ENCODE assay signal across 9 cellular contexts in the genomic region with DNA sequence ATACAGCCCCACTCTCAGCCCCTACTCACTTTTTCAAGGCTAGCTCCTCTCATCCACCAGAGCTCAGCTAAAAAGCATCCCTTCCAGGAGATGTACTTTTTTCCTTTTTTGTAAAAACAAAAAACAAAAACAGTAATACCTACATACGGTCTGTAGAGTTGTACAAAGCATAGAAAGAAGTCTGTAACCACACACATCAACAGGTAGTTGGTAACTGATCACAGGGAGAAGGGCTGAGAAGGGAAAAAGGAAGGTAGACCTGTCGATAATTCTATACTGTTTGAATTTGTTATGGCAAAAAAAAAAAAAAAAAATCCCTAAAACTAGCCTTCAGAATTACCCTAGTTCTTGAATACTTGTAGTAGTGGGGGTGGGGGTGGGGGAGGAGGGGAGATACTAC. TPM values are rescaled to one million over a fixed set of nuclear protein-coding genes. Genes with fewer than 3 reads are reported as not detected.
A peak's percentile ranks its signal among the peaks of the same experiment; 100 is the strongest.
DNase-seq lines count a peak whose midpoint lies in the region; ATAC-seq and TF ChIP-seq lines count a peak whose summit lies in the region.
"Had no signal": no experiment of that assay in that cellular context is flagged by ENCODE, and none has a peak within 500 bp of the region (broad histone marks: within the 10 kb centered on the region; RNA-seq: fewer than 3 reads in every experiment).

No MANE protein-coding gene starts in this region.

- H3K4me1 ChIP-seq in Caco-2 = no peaks in the 10 kb centered on the region; the same call in 1 of the 2 replicates
- peaks cover 43% of the 10 kb centered on the region for H3K4me1 ChIP-seq in OCI-LY7 (ENCODE audit: insufficient read depth, low read length, poor library complexity, severe bottlenecking)
- no peaks in the 10 kb centered on the region for H3K4me1 ChIP-seq in ovary (ENCODE audit: insufficient read depth)

- H3K27ac Mint-ChIP-seq in Caco-2 (ENCODE audit: unreplicated experiment) (peak overlapping the region; percentile 96), endothelial cell (ENCODE audit: unreplicated experiment) (no peak overlapping the region)

- no peak overlapping the region; the same call in 1 of the 2 replicates for H2AFZ ChIP-seq in OCI-LY7 (ENCODE audit: low read length)

- no peak for DNase-seq in Caco-2
- DNase-seq in OCI-LY7 (ENCODE audit: low spot score) = no peak
- no peak for DNase-seq in endothelial cell (ENCODE audit: low spot score)
- DNase-seq in ovary = no peak
- no peak for DNase-seq in NCI-H510A treated with DMSO at 0.1 percent for 48 hours (lab: John Stamatoyannopoulos, UW)
- no peak for DNase-seq in NCI-H82 treated with DMSO at 0.1 percent for 48 hours (lab: John Stamatoyannopoulos, UW; ENCODE audit: unreplicated experiment)
- no peak for DNase-seq in D341Med (ENCODE audit: low spot score)
- DNase-seq: central memory CD4-positive, alpha-beta T cell had no signal

- no peaks in the 10 kb centered on the region for H3K27me3 Mint-ChIP-seq in Caco-2 (ENCODE audit: insufficient read depth, unreplicated experiment)
- peaks cover 9% of the 10 kb centered on the region for H3K27me3 Mint-ChIP-seq in endothelial cell (ENCODE audit: unreplicated experiment)

- H4K20me1 ChIP-seq in OCI-LY7 (ENCODE audit: insufficient read depth, low read length) = peaks cover 12% of the 10 kb centered on the region; the same call in 1 of the 2 replicates

- peak overlapping the region; percentile 69 for H3K4me3 ChIP-seq in Caco-2 (ENCODE audit: low read depth, low read length)
- H3K4me3 ChIP-seq in OCI-LY7 (ENCODE audit: low read depth, low read length, poor library complexity, severe bottlenecking) = peak overlapping the region; percentile 86
- H3K4me3 ChIP-seq in ovary = peak overlapping the region; percentile 66

- peaks cover 4% of the 10 kb centered on the region for H3K36me3 ChIP-seq in Caco-2 (ENCODE audit: control insufficient read depth, insufficient read depth, low read length)
- H3K36me3 ChIP-seq in OCI-LY7 (ENCODE audit: insufficient read depth, low read length) = peaks cover 49% of the 10 kb centered on the region
- H3K36me3 ChIP-seq in ovary = no peaks in the 10 kb centered on the region

- POLR2A ChIA-PET in Caco-2 (lab: Charles Lee) = interaction anchor here (0.9 to 2.0 kb wide), 7 partner anchors 18 to 492 kb away, joined by 3 to 44 read pairs (median 7); a partner anchor contains a TSS
- POLR2A ChIA-PET in OCI-LY7 (lab: Charles Lee) = interaction anchor here (0.6 to 6.2 kb wide), 15 partner anchors 8 to 228 kb away, joined by 3 to 91 read pairs (median 6); a partner anchor contains a TSS

- intact Hi-C loops in Caco-2 (cut with micrococcal nuclease; ENCODE audit: unreplicated experiment) (loop anchor here (2.0 kb wide), 4 partner anchors 18 to 94 kb away; a partner anchor contains a TSS), OCI-LY7 (cut with micrococcal nuclease; ENCODE audit: unreplicated experiment) (loop anchor here (2.0 to 5.0 kb wide), 2 partner anchors 58 to 229 kb away; a partner anchor contains a TSS), ovary (cut with DNase I) (no loop called here)

- H3K27ac ChIP-seq in OCI-LY7 (ENCODE audit: low read depth, low read length, poor library complexity, severe bottlenecking) (peak overlapping the region; percentile 80), ovary (no peak overlapping the region)

- peak overlapping the region; percentile 97 for H3K4me3 Mint-ChIP-seq in Caco-2 (ENCODE audit: unreplicated experiment)
- H3K4me3 Mint-ChIP-seq in endothelial cell (ENCODE audit: unreplicated experiment) = peak overlapping the region; percentile 96

- no peak for TF ChIP-seq POLR2A in ovary (IDR thresholded peaks at IDR 0.05)

- H3K36me3 Mint-ChIP-seq in Caco-2 (ENCODE audit: insufficient read depth, unreplicated experiment) (peaks cover 20% of the 10 kb centered on the region), endothelial cell (ENCODE audit: low read depth, unreplicated experiment) (no peaks in the 10 kb centered on the region)

- no peaks in the 10 kb centered on the region for H3K9me2 ChIP-seq in OCI-LY7 (ENCODE audit: insufficient read depth, low read length)

- peaks cover 43% of the 10 kb centered on the region for H3K79me2 ChIP-seq in OCI-LY7 (ENCODE audit: insufficient read depth, low read depth, low read length)

- H3K4me1 Mint-ChIP-seq in Caco-2 (ENCODE audit: low read depth, unreplicated experiment) (peaks cover 7% of the 10 kb centered on the region), endothelial cell (ENCODE audit: unreplicated experiment) (peaks cover 9% of the 10 kb centered on the region)

- CTCF ChIA-PET in Caco-2 (lab: Charles Lee) = interaction anchor here (1.0 to 3.3 kb wide), 3 partner anchors 18 to 124 kb away, joined by 3 to 91 read pairs (median 6); a partner anchor contains a TSS
- CTCF ChIA-PET in OCI-LY7 (lab: Charles Lee; ENCODE audit: unreplicated experiment) = interaction anchor here (1.3 to 1.4 kb wide), 3 partner anchors 16 to 57 kb away, joined by 5 to 20 read pairs (median 7); no protein-coding TSS in a partner anchor

- no peak for TF ChIP-seq EP300 in ovary (IDR thresholded peaks at IDR 0.05)

- peak overlapping the region; percentile 100 for H3K4me2 ChIP-seq in OCI-LY7 (ENCODE audit: low read length)

- no peak for TF ChIP-seq CTCF in Caco-2 (IDR thresholded peaks at IDR 0.05; ENCODE audit: insufficient read depth in 1 of 2, low read depth in 1 of 2, low read length in 1 of 2, severe bottlenecking in 1 of 2, unreplicated experiment in 1 of 2)
- no peak for TF ChIP-seq CTCF in OCI-LY7 (conservative IDR thresholded peaks at IDR 0.05; ENCODE audit: low read length)
- no peak for TF ChIP-seq CTCF in endothelial cell (IDR thresholded peaks at IDR 0.05; ENCODE audit: unreplicated experiment)
- no peak for TF ChIP-seq CTCF in ovary (IDR thresholded peaks at IDR 0.05)

- H3K27me3 ChIP-seq in Caco-2 (replicated peaks; ENCODE audit: control insufficient read depth, insufficient read depth, low read length) (no peaks in the 10 kb centered on the region), ovary (no peaks in the 10 kb centered on the region)

- no peak for ATAC-seq in GM19328 (IDR thresholded peaks at IDR 0.05; ENCODE audit: unreplicated experiment)

- no peaks in the 10 kb centered on the region for H3K9me3 ChIP-seq in Caco-2
- H3K9me3 ChIP-seq in OCI-LY7 (ENCODE audit: low read length) = no peaks in the 10 kb centered on the region
- H3K9me3 ChIP-seq in ovary = no peaks in the 10 kb centered on the region

- BruUV-seq in Caco-2 (replicated peaks; lab: Mats Ljungman, UMichigan) (no TSS peak), OCI-LY7 (replicated peaks; lab: Mats Ljungman, UMichigan) (no TSS peak)

- 21 to 29% (median 22%) methylated on average over 2 of the region's 2 CpGs for WGBS in ovary, 3 donors

- no peaks in the 10 kb centered on the region for H3K9me3 Mint-ChIP-seq in Caco-2 (ENCODE audit: unreplicated experiment)
- H3K9me3 Mint-ChIP-seq in endothelial cell (ENCODE audit: unreplicated experiment) = no peaks in the 10 kb centered on the region

RNA-seq across cellular contexts. Expression of a gene that starts 0.9 kb away (rescaled TPM):
- total RNA-seq in Caco-2 (2022) (29.8 and 33.6 TPM in 2 replicates), OCI-LY7 (2022) (118 and 144 TPM in 2 replicates), endothelial cell (ENCODE audit: unreplicated experiment) (2.9 TPM), ovary (10 to 100 TPM in 2 of 7 donors, 1 to 10 TPM in 5; 6.0 to 12.1 (median 7.9) TPM)
- total RNA-seq in OCI-LY7 (2014; rRNA removed; shearing (Covaris generic)) = 113 TPM in 2 replicates
- 1 to 10 TPM; 4.1 to 7.4 TPM for polyA plus RNA-seq in ovary

RNA-seq across cellular contexts. Expression of a gene that starts 17.3 kb away (rescaled TPM):
- total RNA-seq in Caco-2 (2022) (27.0 and 27.3 TPM in 2 replicates), OCI-LY7 (2022) (132 and 139 TPM in 2 replicates), endothelial cell (ENCODE audit: unreplicated experiment) (15.7 TPM), ovary (10 to 100 TPM; 11.8 to 20.3 (median 13.9) TPM)
- total RNA-seq in OCI-LY7 (2014; rRNA removed; shearing (Covaris generic)) = 69.4 and 70.9 TPM in 2 replicates
- 10 to 100 TPM; 15.7 to 17.8 TPM for polyA plus RNA-seq in ovary

RNA-seq across cellular contexts. Expression of a gene that starts 26.7 kb away (rescaled TPM):
- total RNA-seq in Caco-2 (2022) (123 and 125 TPM in 2 replicates), OCI-LY7 (2022) (90.2 and 103 TPM in 2 replicates), endothelial cell (ENCODE audit: unreplicated experiment) (63.4 TPM), ovary (10 to 100 TPM; 19.6 to 44.8 (median 34.3) TPM)
- total RNA-seq in OCI-LY7 (2014; rRNA removed; shearing (Covaris generic)) = 123 and 127 TPM in 2 replicates
- polyA plus RNA-seq in ovary = 10 to 100 TPM; 34.1 to 46.4 TPM

RNA-seq across cellular contexts. Expression of a gene that starts 27.0 kb away (rescaled TPM):
- 90.2 and 94.4 TPM in 2 replicates for total RNA-seq in Caco-2 (2022)
- total RNA-seq in OCI-LY7 (2014; rRNA removed; shearing (Covaris generic)) = 52.3 and 77.6 TPM in 2 replicates
- total RNA-seq in OCI-LY7 (2022) = 106 and 122 TPM in 2 replicates
- 60.8 TPM for total RNA-seq in endothelial cell (ENCODE audit: unreplicated experiment)
- 10 to 100 TPM; 23.1 to 48.9 (median 38.3) TPM for total RNA-seq in ovary
- polyA plus RNA-seq in ovary = 10 to 100 TPM; 18.2 to 39.6 TPM

Comparison
In these comparisons a context has a peak if more than half of its experiments do, and no peak if none do; other contexts are left out.
1. intact Hi-C loops: an anchor here in Caco-2 (2.0 kb wide) and OCI-LY7 (2.0 to 5.0 kb wide); none called in ovary.